ENCODE assay signal across 10 cellular contexts in the genomic region with DNA sequence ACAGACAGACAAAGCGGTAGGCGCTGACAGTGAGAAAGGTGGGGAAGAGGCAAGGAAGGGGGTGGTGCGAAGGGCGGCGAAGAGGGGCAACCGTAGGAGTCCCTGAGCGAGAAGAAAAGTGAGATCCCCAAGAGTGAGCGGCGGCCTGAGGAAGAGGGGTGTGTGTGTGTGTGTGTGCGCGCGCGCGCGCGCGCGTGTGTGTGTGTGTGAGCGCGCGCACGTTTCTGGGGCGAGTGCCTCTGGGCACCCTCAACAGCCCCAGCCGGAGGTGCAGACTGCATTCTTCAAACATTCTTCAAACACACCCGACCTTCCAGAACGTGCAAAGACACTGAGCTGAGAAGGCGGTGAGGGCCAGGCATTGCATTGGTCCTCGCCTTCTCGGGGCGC.
DNase-seq lines count a peak whose midpoint lies in the region; ATAC-seq lines count a peak whose summit lies in the region.
"Had no signal": no experiment of that assay in that cellular context is flagged by ENCODE, and none has a peak within 500 bp of the region (broad histone marks: within the 10 kb centered on the region; RNA-seq: fewer than 3 reads in every experiment).

No MANE protein-coding gene starts in this region.

- H3K9me3 Mint-ChIP-seq in activated T-helper 2 cell treated with anti-CD3 and anti-CD28 coated beads, Interferon-gamma antibody, Interleukin-2, Interleukin-4, amounts not matched to agents 10 μg/mL and 5 μg/mL and 100 μg/mL, durations not matched to agents 14 hours and 24 hours and 36 hours: no peaks in the 10 kb centered on the region

- peak overlapping the region; percentile 55 for H3K4me3 ChIP-seq in iPS-18c (ENCODE audit: insufficient read depth, low read depth, low read length)
- H3K4me3 ChIP-seq: A549 had no signal

- no peak for ATAC-seq in GM21619 (IDR thresholded peaks at IDR 0.05; ENCODE audit: unreplicated experiment)
- ATAC-seq: A549 had no signal

- H3K4me3 Mint-ChIP-seq in activated T-helper 2 cell treated with anti-CD3 and anti-CD28 coated beads, Interferon-gamma antibody, Interleukin-2, Interleukin-4, amounts not matched to agents 10 μg/mL and 5 μg/mL and 100 μg/mL, durations not matched to agents 14 hours and 24 hours and 36 hours (ENCODE audit: low read depth): peak overlapping the region; percentile 11

- peaks cover 4% of the 10 kb centered on the region for H3K9me3 ChIP-seq in iPS-18c (ENCODE audit: control insufficient read depth, insufficient read depth, low read length)
- H3K9me3 ChIP-seq: A549 had no signal

- H3K27me3 Mint-ChIP-seq in activated T-helper 2 cell treated with anti-CD3 and anti-CD28 coated beads, Interferon-gamma antibody, Interleukin-2, Interleukin-4, amounts not matched to agents 10 μg/mL and 5 μg/mL and 100 μg/mL, durations not matched to agents 14 hours and 24 hours and 36 hours (ENCODE audit: low read depth): peaks cover 69% of the 10 kb centered on the region

- peak; percentile 31 for DNase-seq in NCI-H146 (lab: John Stamatoyannopoulos, UW)
- no peak for DNase-seq in NCI-H146 treated with DMSO at 0.1 percent for 48 hours (lab: John Stamatoyannopoulos, UW; ENCODE audit: unreplicated experiment)
- no peak for DNase-seq in activated T-helper 2 cell treated with anti-CD3 and anti-CD28 coated beads, Interferon-gamma antibody, Interleukin-2, Interleukin-4, amounts not matched to agents 10 μg/mL and 5 μg/mL and 100 μg/mL, durations not matched to agents 14 hours and 24 hours and 36 hours (ENCODE audit: low spot score)
- DNase-seq in stimulated activated CD8-positive, alpha-beta memory T cell treated with anti-CD3 and anti-CD28 coated beads, Interleukin-4, amount 100 ng/mL, for 48 hours: peak; percentile 32
- DNase-seq in ureter (ENCODE audit: low spot score): no peak
- DNase-seq in medulla oblongata (ENCODE audit: extremely low spot score): no peak
- DNase-seq: NCI-H187 treated with DMSO at 0.1 percent for 48 hours had no signal

- peaks cover 3% of the 10 kb centered on the region for H3K4me1 Mint-ChIP-seq in activated T-helper 2 cell treated with anti-CD3 and anti-CD28 coated beads, Interferon-gamma antibody, Interleukin-2, Interleukin-4, amounts not matched to agents 10 μg/mL and 5 μg/mL and 100 μg/mL, durations not matched to agents 14 hours and 24 hours and 36 hours (ENCODE audit: low read depth)

- no peaks in the 10 kb centered on the region for H3K36me3 Mint-ChIP-seq in activated T-helper 2 cell treated with anti-CD3 and anti-CD28 coated beads, Interferon-gamma antibody, Interleukin-2, Interleukin-4, amounts not matched to agents 10 μg/mL and 5 μg/mL and 100 μg/mL, durations not matched to agents 14 hours and 24 hours and 36 hours (ENCODE audit: low read depth)

- H3K27ac Mint-ChIP-seq in activated T-helper 2 cell treated with anti-CD3 and anti-CD28 coated beads, Interferon-gamma antibody, Interleukin-2, Interleukin-4, amounts not matched to agents 10 μg/mL and 5 μg/mL and 100 μg/mL, durations not matched to agents 14 hours and 24 hours and 36 hours: no peak overlapping the region

- intact Hi-C loops in activated T-helper 2 cell treated with anti-CD3 and anti-CD28 coated beads, Interferon-gamma antibody, Interleukin-2, Interleukin-4, amounts not matched to agents 10 μg/mL and 5 μg/mL and 100 μg/mL, durations not matched to agents 14 hours and 24 hours and 36 hours (cut with micrococcal nuclease): no loop called here

Comparison
In these comparisons a context has a peak if more than half of its experiments do, and no peak if none do; other contexts are left out.
1. DNase-seq: peak in NCI-H146 (single experiment) and stimulated activated CD8-positive, alpha-beta memory T cell treated with anti-CD3 and anti-CD28 coated beads, Interleukin-4, amount 100 ng/mL, for 48 hours (single experiment); none in NCI-H146 treated with DMSO at 0.1 percent for 48 hours (single experiment), activated T-helper 2 cell treated with anti-CD3 and anti-CD28 coated beads, Interferon-gamma antibody, Interleukin-2, Interleukin-4, amounts not matched to agents 10 μg/mL and 5 μg/mL and 100 μg/mL, durations not matched to agents 14 hours and 24 hours and 36 hours (single experiment), ureter (single experiment) and medulla oblongata (single experiment).